Comparison of ENCODE assay signal across 27 cellular contexts in genomic region chr21:25811186-25811585, GRCh38.
"Had no signal": no experiment of that assay in that cellular context is flagged by ENCODE, and none has a peak within 500 bp of the region (broad histone marks: within the 10 kb centered on the region; RNA-seq: fewer than 3 reads in every experiment).

No MANE protein-coding gene starts in this region.

- H3K9me3 ChIP-seq: stomach, suprapubic skin, testis, thoracic aorta, thyroid gland, tibial artery, tibial nerve, transverse colon, upper lobe of left lung, upper lobe of right lung, uterus, vagina had no signal

- ATAC-seq: stimulated activated effector memory CD8-positive, alpha-beta T cell treated with anti-CD3 and anti-CD28 coated beads, Interleukin-12 subunit alpha, Interleukin-12 subunit beta, amount 100 ng/mL, for 72 hours; stimulated activated memory B cell treated with anti-CD40 and anti-IgM and Interleukin-4, amounts not matched to agents 10 μg/mL and 1 μg/mL and 100 μg/mL, for 72 hours; stimulated activated naive B cell treated with anti-CD40 and anti-IgM and Interleukin-4, amounts not matched to agents 10 μg/mL and 1 μg/mL and 100 μg/mL, for 72 hours; stimulated activated naive CD8-positive, alpha-beta T cell treated with anti-CD3 and anti-CD28 coated beads, Interleukin-15, amount 100 ng/mL, for 72 hours; stimulated activated naive CD8-positive, alpha-beta T cell treated with anti-CD3 and anti-CD28 coated beads, Interleukin-15, Interleukin-2, amounts not matched to agents 100 U/mL and 50 U/mL, for 24 hours; upper lobe of right lung had no signal

- H3K4me3 ChIP-seq: stomach, suprapubic skin, testis, thoracic aorta, thyroid gland, tibial artery, tibial nerve, transverse colon, upper lobe of left lung, upper lobe of right lung, uterus, vagina had no signal

- H3K4me1 ChIP-seq: stomach, suprapubic skin, testis, thyroid gland, tibial artery, tibial nerve, upper lobe of left lung, upper lobe of right lung, uterus had no signal

- H3K36me3 ChIP-seq: stomach, suprapubic skin, thoracic aorta, thyroid gland, tibial artery, tibial nerve, transverse colon, upper lobe of left lung, upper lobe of right lung, uterus, vagina had no signal

- FAIRE-seq: urothelium cell line had no signal

- DNase-seq: stimulated activated CD4-positive, alpha-beta T cell treated with anti-CD3 and anti-CD28 coated beads, Interleukin-2, amount 100 ng/mL, for 48 hours; stimulated activated CD4-positive, alpha-beta T cell treated with anti-CD3 and anti-CD28 coated beads, Interleukin-4, amount 100 ng/mL, for 1 hour; stimulated activated CD4-positive, alpha-beta T cell treated with anti-CD3 and anti-CD28 coated beads, Interleukin-4, amount 100 ng/mL, for 24 hours; stimulated activated CD4-positive, alpha-beta T cell treated with anti-CD3 and anti-CD28 coated beads, Interleukin-4, amount 100 ng/mL, for 4 hours; stimulated activated CD8-positive, alpha-beta memory T cell treated with anti-CD3 and anti-CD28 coated beads, Interleukin-4, amount 100 ng/mL, for 48 hours; stimulated activated naive B cell treated with anti-CD40 and anti-IgM and Interleukin-4, amounts not matched to agents 10 μg/mL and 1 μg/mL and 100 μg/mL, for 72 hours; stimulated activated naive CD4-positive, alpha-beta T cell; stimulated activated naive CD4-positive, alpha-beta T cell treated with Interleukin-2 at 50 U/mL for 16 hours; stimulated activated naive CD8-positive, alpha-beta T cell treated with anti-CD3 and anti-CD28 coated beads, Interleukin-15, amount 100 ng/mL, for 72 hours; stimulated activated naive CD8-positive, alpha-beta T cell treated with anti-CD3 and anti-CD28 coated beads, Interleukin-15, Interleukin-2, amounts not matched to agents 100 U/mL and 50 U/mL, for 24 hours; stomach; substantia nigra; testis; thyroid gland; tibial artery; transverse colon; trophoblast cell; upper lobe of left lung; upper lobe of right lung; uterus had no signal

- H3K27me3 ChIP-seq: stomach, suprapubic skin, testis, thyroid gland, tibial artery, tibial nerve, transverse colon, upper lobe of left lung, upper lobe of right lung, uterus, vagina had no signal

- H3K27ac ChIP-seq: stomach, suprapubic skin, testis, thoracic aorta, thyroid gland, tibial artery, tibial nerve, transverse colon, upper lobe of left lung, upper lobe of right lung, uterus, vagina had no signal
